ENCODE assay signal across 8 cellular contexts in genomic region chr1:68442822-68443556, GRCh38. TPM values are rescaled to one million over a fixed set of nuclear protein-coding genes. Genes with fewer than 3 reads are reported as not detected.
A peak's percentile ranks its signal among the peaks of the same experiment; 100 is the strongest.
DNase-seq lines count a peak whose midpoint lies in the region; ATAC-seq and TF ChIP-seq lines count a peak whose summit lies in the region.

No MANE protein-coding gene starts in this region.

- H3K4me1 ChIP-seq in liver (ENCODE audit: control insufficient read depth in 4 of 4, insufficient read depth in 4 of 4, low read length in 3 of 4) = no peaks in the 10 kb centered on the region

- no peak overlapping the region for H3K9ac ChIP-seq in liver (ENCODE audit: low read depth in 1 of 2, low read length in 2 of 2)

- BruUV-seq in MCF 10A (replicated peaks; lab: Mats Ljungman, UMichigan) = no TSS peak

- H3K4me3 ChIP-seq in liver (ENCODE audit: low read depth in 1 of 3, low read length in 3 of 3) = no peak overlapping the region

- peaks cover 0 to 3% (median 0%) of the 10 kb centered on the region in 4 donors for H3K27me3 ChIP-seq in liver (ENCODE audit: control insufficient read depth in 4 of 4, insufficient read depth in 4 of 4, low read length in 3 of 4)

- no peak overlapping the region for H3K27ac ChIP-seq in liver (ENCODE audit: low read depth in 1 of 2, low read length in 2 of 2)

- no peaks in the 10 kb centered on the region for H3K36me3 Mint-ChIP-seq in MCF 10A (ENCODE audit: insufficient read depth, unreplicated experiment)

- H3K27ac Mint-ChIP-seq in MCF 10A (ENCODE audit: low read depth, unreplicated experiment) = no peak overlapping the region

- peaks cover 14% of the 10 kb centered on the region for H3K4me1 Mint-ChIP-seq in MCF 10A (ENCODE audit: insufficient read depth, unreplicated experiment)

- H3K4me3 Mint-ChIP-seq in MCF 10A (ENCODE audit: unreplicated experiment) = no peak overlapping the region

- no peaks in the 10 kb centered on the region for H3K9me3 Mint-ChIP-seq in MCF 10A (ENCODE audit: unreplicated experiment)

- ATAC-seq in GM18907 (IDR thresholded peaks at IDR 0.05; ENCODE audit: unreplicated experiment) = peak; percentile 93
- peak; percentile 85 for ATAC-seq in HG03039 (IDR thresholded peaks at IDR 0.05; ENCODE audit: unreplicated experiment)

- WGBS in liver = 38% methylated on average over 5 of the region's 5 CpGs

- TF ChIP-seq CTCF in MCF 10A (IDR thresholded peaks at IDR 0.05; ENCODE audit: unreplicated experiment) = peak; percentile 54
- TF ChIP-seq CTCF in liver (IDR thresholded peaks at IDR 0.05; ENCODE audit: low read depth, low read length, missing input control) = peak; percentile 53

- no peaks in the 10 kb centered on the region for H3K9me3 ChIP-seq in liver (ENCODE audit: control insufficient read depth in 4 of 4, low read length in 3 of 4)

- intact Hi-C loops in MCF 10A (cut with micrococcal nuclease) = loop anchor here (2.0 to 5.0 kb wide), 2 partner anchors 91 to 326 kb away; no protein-coding TSS in a partner anchor

- POLR2A ChIA-PET in MCF 10A (lab: Yijun Ruan, JAX) = no interaction called here

- no peaks in the 10 kb centered on the region for H3K36me3 ChIP-seq in liver (ENCODE audit: control insufficient read depth in 4 of 4, insufficient read depth in 3 of 4, low read depth in 1 of 4, low read length in 3 of 4)

- TF ChIP-seq RAD21 in liver (IDR thresholded peaks at IDR 0.05) = peak; percentile 73 to 76

- DNase-seq in DMS114 treated with DMSO at 0.1 percent for 48 hours (lab: John Stamatoyannopoulos, UW; ENCODE audit: unreplicated experiment) (peak; percentile 27), NCI-H526 (lab: John Stamatoyannopoulos, UW) (peak; percentile 41 to 72), MCF 10A (ENCODE audit: unreplicated experiment) (peak; percentile 82), putamen (ENCODE audit: low spot score) (no peak)
- DNase-seq in central memory CD4-positive, alpha-beta T cell = no peak

- no peaks in the 10 kb centered on the region for H3K27me3 Mint-ChIP-seq in MCF 10A (ENCODE audit: insufficient read depth, unreplicated experiment)

- CTCF ChIA-PET in MCF 10A (lab: Yijun Ruan, JAX) = interaction anchor here (0.6 to 4.0 kb wide), 40 partner anchors 8 to 1526 kb away, joined by 3 to 39 read pairs (median 3); no protein-coding TSS in a partner anchor

TF ChIP-seq in liver, 16 proteins besides CTCF, POLR2A, EP300 and RAD21:
- TF ChIP-seq ZBTB33 (IDR thresholded peaks at IDR 0.05) = no peak
- TF ChIP-seq FOXA2 (IDR thresholded peaks at IDR 0.05) = no peak
- no peak for TF ChIP-seq RXRA (IDR thresholded peaks at IDR 0.05)

RNA-seq across cellular contexts. Expression of gene RPE65, which starts 6.8 kb away (rescaled TPM):
- total RNA-seq in MCF 10A (2022) (not detected in 2 replicates), liver (not detected)
- polyA plus RNA-seq in liver = not detected

RNA-seq across cellular contexts. Expression of gene DEPDC1, which starts 53.9 kb away (rescaled TPM):
- total RNA-seq in MCF 10A (2022) (17.9 and 26.8 TPM in 2 replicates), liver (10 to 100 TPM in 1 of 2 donors, not detected in 1; 18.3 TPM)
- under 1 TPM; 0.52 to 0.58 TPM for polyA plus RNA-seq in liver

Comparison
In these comparisons a context has a peak if more than half of its experiments do, and no peak if none do; other contexts are left out.
1. DNase-seq: peak in DMS114 treated with DMSO at 0.1 percent for 48 hours (single experiment), NCI-H526 (2 of 2) and MCF 10A (single experiment); none in putamen (single experiment) and central memory CD4-positive, alpha-beta T cell (single experiment).